Comparison of ENCODE assay signal across 1 cellular context in the genomic region with DNA sequence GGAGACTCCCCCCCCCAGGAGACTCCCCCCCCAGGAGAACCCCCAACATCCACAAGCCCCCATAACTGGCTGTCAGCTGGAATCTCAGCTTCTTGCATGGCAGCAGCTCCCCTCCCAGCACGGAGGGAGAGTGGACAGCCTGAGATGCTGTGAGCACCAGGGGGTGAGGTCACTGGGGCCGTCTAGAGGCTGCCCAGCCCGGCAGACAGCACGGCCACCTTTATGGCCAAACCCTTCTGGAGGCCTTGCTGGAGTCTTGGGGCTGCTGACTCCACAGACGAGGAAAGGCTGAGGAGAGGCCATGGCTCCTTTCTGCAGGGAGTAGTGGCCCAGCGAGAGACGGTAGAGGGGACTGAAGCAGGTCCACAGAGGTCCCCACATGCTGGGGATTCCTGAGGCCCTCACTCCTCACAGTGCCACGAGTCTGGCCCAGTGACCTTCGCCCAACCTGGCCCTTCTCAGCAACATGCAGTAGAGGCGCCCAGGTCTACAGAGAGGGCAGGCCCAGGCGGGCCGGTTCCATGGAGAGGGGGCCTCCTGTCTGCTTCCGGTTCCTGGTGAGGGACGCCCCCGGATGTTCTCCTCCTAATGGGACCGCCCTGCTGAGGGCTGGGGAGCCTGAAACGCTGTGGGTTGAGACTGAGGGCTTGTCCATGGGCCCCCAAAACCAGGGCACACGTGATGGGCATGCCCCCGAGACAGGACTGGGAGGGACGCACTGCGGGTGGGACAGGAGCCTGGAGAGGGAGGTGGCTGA.
TF ChIP-seq lines count a peak whose summit lies in the region.

No MANE protein-coding gene starts in this region.

TF ChIP-seq in H1, 55 proteins besides CTCF, POLR2A, EP300 and RAD21:
- TF ChIP-seq SP1 (IDR thresholded peaks at IDR 0.05; ENCODE audit: low read depth, low read length) = no peak
- TF ChIP-seq NANOG (IDR thresholded peaks at IDR 0.05; ENCODE audit: insufficient read depth, low read depth, low read length, poor library complexity, severe bottlenecking) = no peak
- TF ChIP-seq ASH2L (IDR thresholded peaks at IDR 0.05; ENCODE audit: low read length) = no peak
- no peak for TF ChIP-seq CEBPB (IDR thresholded peaks at IDR 0.05; ENCODE audit: low read depth, low read length)
- TF ChIP-seq TBP (IDR thresholded peaks at IDR 0.05; ENCODE audit: low read depth, low read length) = no peak
- TF ChIP-seq MAFK (IDR thresholded peaks at IDR 0.05; ENCODE audit: low read depth, low read length) = no peak
- no peak for TF ChIP-seq TAF1 (IDR thresholded peaks at IDR 0.05; ENCODE audit: low read depth, low read length)
- TF ChIP-seq SP2 (IDR thresholded peaks at IDR 0.05; ENCODE audit: low read length) = no peak
- no peak for TF ChIP-seq SIRT6 (IDR thresholded peaks at IDR 0.05; ENCODE audit: low read length)
- TF ChIP-seq TAF7 (optimal IDR thresholded peaks at IDR 0.05; ENCODE audit: borderline replicate concordance, low read depth, low read length) = no peak
- TF ChIP-seq HDAC2 (IDR thresholded peaks at IDR 0.05; ENCODE audit: borderline replicate concordance in 1 of 2, low read depth in 2 of 2, low read length in 2 of 2) = no peak
- TF ChIP-seq, protein P1, sequence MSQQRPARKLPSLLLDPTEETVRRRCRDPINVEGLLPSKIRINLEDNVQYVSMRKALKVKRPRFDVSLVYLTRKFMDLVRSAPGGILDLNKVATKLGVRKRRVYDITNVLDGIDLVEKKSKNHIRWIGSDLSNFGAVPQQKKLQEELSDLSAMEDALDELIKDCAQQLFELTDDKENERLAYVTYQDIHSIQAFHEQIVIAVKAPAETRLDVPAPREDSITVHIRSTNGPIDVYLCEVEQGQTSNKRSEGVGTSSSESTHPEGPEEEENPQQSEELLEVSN (IDR thresholded peaks at IDR 0.05) = no peak
- TF ChIP-seq SIN3A (conservative IDR thresholded peaks at IDR 0.05 in 1 of 2, IDR thresholded peaks at IDR 0.05 in 1 of 2; ENCODE audit: low read depth in 1 of 2, low read length in 2 of 2) = no peak
- TF ChIP-seq RBBP5 (IDR thresholded peaks at IDR 0.05; ENCODE audit: borderline replicate concordance, low read depth, low read length) = no peak
- no peak for TF ChIP-seq SP4 (IDR thresholded peaks at IDR 0.05; ENCODE audit: low read length)
